ENCODE assay signal across 6 cellular contexts in genomic region chr4:142271832-142272231, GRCh38.
"Had no signal": no experiment of that assay in that cellular context is flagged by ENCODE, and none has a peak within 500 bp of the region (broad histone marks: within the 10 kb centered on the region; RNA-seq: fewer than 3 reads in every experiment).

No MANE protein-coding gene starts in this region.

- H3K9me3 Mint-ChIP-seq: HFFc6 had no signal

- H3K4me3 Mint-ChIP-seq: HFFc6 had no signal

- DNase-seq: GM23248, GOT3, H7, HFFc6 had no signal

- ATAC-seq: HCT116, HepG2 had no signal

- H3K27ac Mint-ChIP-seq: HFFc6 had no signal
